In genomic region chrX:130170752-130171445, GRCh38 we compare ENCODE assay signal across 8 cellular contexts. TPM values are rescaled to one million over a fixed set of nuclear protein-coding genes. Genes with fewer than 3 reads are reported as not detected.
DNase-seq lines count a peak whose midpoint lies in the region; ATAC-seq and TF ChIP-seq lines count a peak whose summit lies in the region.

No MANE protein-coding gene starts in this region.

- H3K27ac ChIP-seq in A673 (ENCODE audit: low read depth, low read length, poor library complexity, severe bottlenecking) (peak overlapping the region; percentile 88), ectodermal cell (ENCODE audit: insufficient read depth, low read depth, low read length, poor library complexity, severe bottlenecking) (no peak overlapping the region)

- CTCF ChIA-PET in A673 (lab: Charles Lee) = no interaction called here

- intact Hi-C loops in A673 (cut with micrococcal nuclease; ENCODE audit: unreplicated experiment) = no loop called here

- H3K4me3 ChIP-seq in A673 (ENCODE audit: low read depth, low read length, poor library complexity, severe bottlenecking) = peak overlapping the region; percentile 60
- peak overlapping the region; percentile 43 for H3K4me3 ChIP-seq in ectodermal cell (ENCODE audit: insufficient read depth, low read depth, low read length)

- DNase-seq in A673 (ENCODE audit: low spot score) = peak; percentile 85
- peak; percentile 93 for DNase-seq in NCI-H2227 treated with DMSO at 0.1 percent for 48 hours (lab: John Stamatoyannopoulos, UW)
- DNase-seq in activated CD4-positive, alpha-beta T cell treated with anti-CD3 and anti-CD28 coated beads, Interleukin-2, amount 50 U/mL, for 4 hours = peak; percentile 44 to 45
- DNase-seq in mesothelial cell of epicardium (ENCODE audit: low spot score in 2 of 2, unreplicated experiment in 2 of 2) = peak in 1 of 2 experiments; percentile 34
- DNase-seq in stimulated activated effector memory CD8-positive, alpha-beta T cell treated with anti-CD3 and anti-CD28 coated beads, Interleukin-12 subunit alpha, Interleukin-12 subunit beta, amount 100 ng/mL, for 72 hours (ENCODE audit: low spot score in 2 of 2) = peak; percentile 40 to 81

- no peaks in the 10 kb centered on the region for H3K9me3 ChIP-seq in A673 (ENCODE audit: low read depth, low read length, poor library complexity, severe bottlenecking)
- H3K9me3 ChIP-seq in ectodermal cell (ENCODE audit: control insufficient read depth, low read length) = no peaks in the 10 kb centered on the region

- H3K27ac Mint-ChIP-seq in mesothelial cell of epicardium = peak overlapping the region; percentile 87
- peak overlapping the region; percentile 94 for H3K27ac Mint-ChIP-seq in stimulated activated effector memory CD8-positive, alpha-beta T cell treated with anti-CD3 and anti-CD28 coated beads, Interleukin-12 subunit alpha, Interleukin-12 subunit beta, amount 100 ng/mL, for 72 hours

- H3K27me3 Mint-ChIP-seq in mesothelial cell of epicardium (ENCODE audit: low read depth) = peaks cover 2% of the 10 kb centered on the region

- H3K27me3 ChIP-seq in A673 (replicated peaks; ENCODE audit: insufficient read depth, low read depth, low read length, poor library complexity) (no peaks in the 10 kb centered on the region), ectodermal cell (ENCODE audit: control insufficient read depth, insufficient read depth, low read length, poor library complexity, severe bottlenecking) (peaks cover 23% of the 10 kb centered on the region)

- POLR2A ChIA-PET in A673 (lab: Charles Lee; ENCODE audit: low non-redundant PET) = no interaction called here

- ATAC-seq in GM18520 (IDR thresholded peaks at IDR 0.05; ENCODE audit: unreplicated experiment) = peak; percentile 51
- ATAC-seq in HG03060 (IDR thresholded peaks at IDR 0.05; ENCODE audit: low read depth, unreplicated experiment) = peak; percentile 52
- peak; percentile 87 for ATAC-seq in stimulated activated effector memory CD8-positive, alpha-beta T cell treated with anti-CD3 and anti-CD28 coated beads, Interleukin-12 subunit alpha, Interleukin-12 subunit beta, amount 100 ng/mL, for 72 hours

- peaks cover 9% of the 10 kb centered on the region for H3K9me3 Mint-ChIP-seq in mesothelial cell of epicardium
- no peaks in the 10 kb centered on the region for H3K9me3 Mint-ChIP-seq in stimulated activated effector memory CD8-positive, alpha-beta T cell treated with anti-CD3 and anti-CD28 coated beads, Interleukin-12 subunit alpha, Interleukin-12 subunit beta, amount 100 ng/mL, for 72 hours

- BruUV-seq in A673 (replicated peaks; lab: Mats Ljungman, UMichigan) = no TSS peak

- H3K4me3 Mint-ChIP-seq in mesothelial cell of epicardium = peak overlapping the region; percentile 70
- H3K4me3 Mint-ChIP-seq in stimulated activated effector memory CD8-positive, alpha-beta T cell treated with anti-CD3 and anti-CD28 coated beads, Interleukin-12 subunit alpha, Interleukin-12 subunit beta, amount 100 ng/mL, for 72 hours = peak overlapping the region; percentile 81

- no peaks in the 10 kb centered on the region for H3K36me3 Mint-ChIP-seq in mesothelial cell of epicardium
- H3K36me3 Mint-ChIP-seq in stimulated activated effector memory CD8-positive, alpha-beta T cell treated with anti-CD3 and anti-CD28 coated beads, Interleukin-12 subunit alpha, Interleukin-12 subunit beta, amount 100 ng/mL, for 72 hours = peaks cover 18% of the 10 kb centered on the region

- 0 to 2% methylated on average over 25 of the region's 36 CpGs for WGBS in ectodermal cell, 2 experiments

- H3K4me1 ChIP-seq in A673 (ENCODE audit: insufficient read depth, low read length, poor library complexity, severe bottlenecking) (peaks cover 15% of the 10 kb centered on the region), ectodermal cell (ENCODE audit: control insufficient read depth, insufficient read depth, low read length) (no peaks in the 10 kb centered on the region)

- H3K36me3 ChIP-seq in A673 (ENCODE audit: insufficient read depth, low read length, poor library complexity, severe bottlenecking) (no peaks in the 10 kb centered on the region), ectodermal cell (ENCODE audit: control insufficient read depth, insufficient read depth, low read length) (no peaks in the 10 kb centered on the region)

- TF ChIP-seq CTCF in A673 (conservative IDR thresholded peaks at IDR 0.05; ENCODE audit: low read depth, low read length) (no peak), mesothelial cell of epicardium (IDR thresholded peaks at IDR 0.05; ENCODE audit: unreplicated experiment) (no peak)

- H3K4me1 Mint-ChIP-seq in mesothelial cell of epicardium = peaks cover 39% of the 10 kb centered on the region
- peaks cover 19% of the 10 kb centered on the region for H3K4me1 Mint-ChIP-seq in stimulated activated effector memory CD8-positive, alpha-beta T cell treated with anti-CD3 and anti-CD28 coated beads, Interleukin-12 subunit alpha, Interleukin-12 subunit beta, amount 100 ng/mL, for 72 hours

RNA-seq across cellular contexts. Expression of gene RAB33A, which starts 0.9 kb away (rescaled TPM):
- 4.8 and 6.2 TPM in 2 replicates for total RNA-seq in A673 (2021)
- 1.5 TPM for polyA plus RNA-seq in ectodermal cell (2013, experiment 1 of 4)
- polyA plus RNA-seq in ectodermal cell (2013, experiment 2 of 4) = 1.1 TPM
- polyA plus RNA-seq in ectodermal cell (2013, experiment 3 of 4) = 1.5 TPM
- 1.9 TPM for polyA plus RNA-seq in ectodermal cell (2013, experiment 4 of 4)
- 4.2 to 4.6 TPM (median 4.3 TPM) in 3 replicates for total RNA-seq in mesothelial cell of epicardium

RNA-seq across cellular contexts. Expression of gene AIFM1, which starts 5.3 kb away (rescaled TPM):
- total RNA-seq in A673 (2021) (69.4 and 71.1 TPM in 2 replicates), mesothelial cell of epicardium (31.3 to 34.6 TPM (median 32.1 TPM) in 3 replicates)
- 45.2 TPM for polyA plus RNA-seq in ectodermal cell (2013, experiment 1 of 4)
- polyA plus RNA-seq in ectodermal cell (2013, experiment 2 of 4) = 39.6 TPM
- 29.8 TPM for polyA plus RNA-seq in ectodermal cell (2013, experiment 3 of 4)
- polyA plus RNA-seq in ectodermal cell (2013, experiment 4 of 4) = 31.2 TPM
